8 cellular contexts compared by ENCODE assay signal in genomic region chr4:7987148-7987989, GRCh38. TPM values are rescaled to one million over a fixed set of nuclear protein-coding genes. Genes with fewer than 3 reads are reported as not detected.
DNase-seq lines count a peak whose midpoint lies in the region; ATAC-seq, FAIRE-seq and TF ChIP-seq lines count a peak whose summit lies in the region.

No MANE protein-coding gene starts in this region.

- peak; percentile 73 for DNase-seq in COLO668 (lab: John Stamatoyannopoulos, UW; ENCODE audit: unreplicated experiment)
- DNase-seq in SJCRH30 = peak; percentile 79 to 89
- peak; percentile 36 to 66 (median 54) for DNase-seq in activated naive CD4-positive, alpha-beta T cell (lab: John Stamatoyannopoulos, UW)
- DNase-seq in globus pallidus (ENCODE audit: low spot score) = peak; percentile 53
- DNase-seq in pancreas = peak; percentile 51 to 83 (median 68)
- DNase-seq in ureter (ENCODE audit: low spot score) = peak; percentile 78

- no peak overlapping the region for H2AFZ ChIP-seq in KMS-11 (ENCODE audit: low read depth)

- no peak overlapping the region for H3K9ac ChIP-seq in KMS-11

- no peaks in the 10 kb centered on the region for H3K27me3 ChIP-seq in KMS-11 (ENCODE audit: insufficient read depth, low read depth)
- H3K27me3 ChIP-seq in SJCRH30 = no peaks in the 10 kb centered on the region
- H3K27me3 ChIP-seq in pancreas = no peaks in the 10 kb centered on the region

- H3K27ac ChIP-seq in KMS-11 = no peak overlapping the region
- H3K27ac ChIP-seq in SJCRH30 = no peak overlapping the region
- H3K27ac ChIP-seq in pancreas = no peak overlapping the region

- FAIRE-seq in pancreas (lab: Jason Lieb, UNC) = no peak

- H3K4me1 ChIP-seq in KMS-11 (ENCODE audit: low read depth, poor library complexity, severe bottlenecking) (no peaks in the 10 kb centered on the region), SJCRH30 (peaks cover 7% of the 10 kb centered on the region; the same call in 1 of the 2 replicates), pancreas (no peaks in the 10 kb centered on the region)

- no peaks in the 10 kb centered on the region for H4K20me1 ChIP-seq in KMS-11 (ENCODE audit: insufficient read depth)

- ATAC-seq in GM19463 (IDR thresholded peaks at IDR 0.05; ENCODE audit: unreplicated experiment) (peak; percentile 79), pancreas (peak; percentile 72 to 96 (median 91))

- no peaks in the 10 kb centered on the region for H3K9me3 ChIP-seq in SJCRH30 (replicated peaks)
- H3K9me3 ChIP-seq in pancreas = no peaks in the 10 kb centered on the region

- WGBS in pancreas, 2 donors = 49 to 50% methylated on average over 10 of the region's 10 CpGs

- H3K79me2 ChIP-seq in KMS-11 (ENCODE audit: insufficient read depth, low read depth) = no peaks in the 10 kb centered on the region

- no peak overlapping the region for H3K4me3 ChIP-seq in KMS-11 (IDR thresholded peaks at IDR 0.05; ENCODE audit: insufficient read depth, low read depth, low read length)
- H3K4me3 ChIP-seq in SJCRH30 = no peak overlapping the region
- H3K4me3 ChIP-seq in pancreas = no peak overlapping the region

- H3K4me2 ChIP-seq in KMS-11 = no peak overlapping the region

- H3K36me3 ChIP-seq in KMS-11 (ENCODE audit: insufficient read depth) (no peaks in the 10 kb centered on the region), SJCRH30 (no peaks in the 10 kb centered on the region), pancreas (no peaks in the 10 kb centered on the region)

- intact Hi-C loops in pancreas (cut with DNase I) = loop anchor here in 1 of 3 donors (5.0 kb wide), 1 partner anchor 185 kb away; no protein-coding TSS in a partner anchor

- TF ChIP-seq CTCF in KMS-11 (conservative IDR thresholded peaks at IDR 0.05; ENCODE audit: low read depth, low read length) (peak; percentile 55), pancreas (IDR thresholded peaks at IDR 0.05) (peak; percentile 72 to 83 (median 82))

RNA-seq across cellular contexts. Expression of gene AFAP1, which starts 47.7 kb away (rescaled TPM):
- 12.3 and 13.9 TPM in 2 replicates for total RNA-seq in SJCRH30 (2014; rRNA removed; shearing (Covaris generic))
- total RNA-seq in pancreas = 10 to 100 TPM in 2 of 6 donors, 1 to 10 TPM in 4; 4.7 to 15.9 (median 6.9) TPM
- 1 to 10 TPM; 3.2 to 4.0 TPM for polyA plus RNA-seq in pancreas
- 29.5 TPM for total RNA-seq in ureter
